ENCODE assay signal across 6 cellular contexts in genomic region chr19:570814-571126, GRCh38.
DNase-seq lines count a peak whose midpoint lies in the region; ATAC-seq and TF ChIP-seq lines count a peak whose summit lies in the region.
"Not testable (repeated sequence)": the region's sequence is repeated elsewhere in the genome, so short reads cannot be mapped to it uniquely, and the experiment has no call there.

No MANE protein-coding gene starts in this region.

- peaks cover 24 to 44% of the 10 kb centered on the region in 2 donors for H3K4me1 Mint-ChIP-seq in stimulated activated naive B cell treated with anti-CD40 and anti-IgM and Interleukin-4, amounts not matched to agents 10 μg/mL and 1 μg/mL and 100 μg/mL, for 72 hours

- not testable (repeated sequence) for ATAC-seq in RWPE2 (ENCODE audit: low read depth); stimulated activated naive B cell treated with anti-CD40 and anti-IgM and Interleukin-4, amounts not matched to agents 10 μg/mL and 1 μg/mL and 100 μg/mL, for 72 hours (replicated peaks)

- TF ChIP-seq CTCF in RWPE2 (IDR thresholded peaks at IDR 0.05; ENCODE audit: poor library complexity, severe bottlenecking); fibroblast of pulmonary artery (IDR thresholded peaks at IDR 0.05; ENCODE audit: low read length, missing control alignments): not testable (repeated sequence)

- H3K9ac ChIP-seq in ES-I3 (ENCODE audit: low read depth, low read length) (peak overlapping the region; percentile 68), mucosa of rectum (ENCODE audit: low read depth in 1 of 2, low read length in 2 of 2) (peak overlapping the region; percentile 61 to 87)
- H3K9ac ChIP-seq in adipocyte (ENCODE audit: low read length), result not testable (repeated sequence)

- H3K36me3 Mint-ChIP-seq in stimulated activated naive B cell treated with anti-CD40 and anti-IgM and Interleukin-4, amounts not matched to agents 10 μg/mL and 1 μg/mL and 100 μg/mL, for 72 hours, result peaks cover 9 to 17% of the 10 kb centered on the region in 2 donors

- not testable (repeated sequence) for H3K9me3 Mint-ChIP-seq in stimulated activated naive B cell treated with anti-CD40 and anti-IgM and Interleukin-4, amounts not matched to agents 10 μg/mL and 1 μg/mL and 100 μg/mL, for 72 hours

- not testable (repeated sequence) for H3K36me3 ChIP-seq in ES-I3 (ENCODE audit: insufficient read depth, low read length); RWPE2 (ENCODE audit: low read depth); adipocyte (ENCODE audit: control insufficient read depth, insufficient read depth, low read length, severe bottlenecking); mucosa of rectum (ENCODE audit: control insufficient read depth in 2 of 2, insufficient read depth in 2 of 2, low read length in 2 of 2)

- H3K9me3 ChIP-seq in ES-I3 (ENCODE audit: control insufficient read depth, insufficient read depth, low read length); RWPE2 (ENCODE audit: severe bottlenecking); adipocyte (ENCODE audit: control insufficient read depth, low read length); mucosa of rectum (ENCODE audit: control insufficient read depth in 2 of 2, low read length in 2 of 2): not testable (repeated sequence)

- not testable (repeated sequence) for DNase-seq in RWPE2 (ENCODE audit: low spot score); adipocyte (ENCODE audit: low read depth); stimulated activated naive B cell treated with anti-CD40 and anti-IgM and Interleukin-4, amounts not matched to agents 10 μg/mL and 1 μg/mL and 100 μg/mL, for 72 hours
- DNase-seq in fibroblast of pulmonary artery (ENCODE audit: low read depth), result peak; percentile 16

- H3K4me3 ChIP-seq in RWPE2 (ENCODE audit: severe bottlenecking), result peak overlapping the region; percentile 82
- peak overlapping the region; percentile 95 for H3K4me3 ChIP-seq in adipocyte (ENCODE audit: low read length)
- H3K4me3 ChIP-seq in fibroblast of pulmonary artery (replicated peaks; ENCODE audit: low read depth, low read length), result peak overlapping the region; percentile 60
- peak overlapping the region; percentile 62 to 82 for H3K4me3 ChIP-seq in mucosa of rectum (ENCODE audit: low read length in 2 of 2)

- H3K27me3 ChIP-seq in RWPE2 (ENCODE audit: insufficient read depth, poor library complexity, severe bottlenecking); adipocyte (replicated peaks; ENCODE audit: control insufficient read depth, insufficient read depth, low read length); mucosa of rectum (ENCODE audit: control insufficient read depth in 2 of 2, insufficient read depth in 2 of 2, low read length in 2 of 2): not testable (repeated sequence)

- H3K27ac ChIP-seq in RWPE2 (ENCODE audit: poor library complexity, severe bottlenecking) (peak overlapping the region; percentile 93), mucosa of rectum (ENCODE audit: low read depth in 2 of 2, low read length in 2 of 2) (peak overlapping the region; percentile 92)

- H3K4me1 ChIP-seq in ES-I3 (ENCODE audit: insufficient read depth, low read length); RWPE2 (ENCODE audit: insufficient read depth, poor library complexity, severe bottlenecking): not testable (repeated sequence)
- H3K4me1 ChIP-seq in adipocyte (ENCODE audit: control insufficient read depth, insufficient read depth, low read length), result peaks cover 24% of the 10 kb centered on the region
- H3K4me1 ChIP-seq in mucosa of rectum (ENCODE audit: control insufficient read depth in 2 of 2, insufficient read depth in 2 of 2, low read length in 2 of 2), result peaks cover 25 to 27% of the 10 kb centered on the region in 2 donors

- H3K27me3 Mint-ChIP-seq in stimulated activated naive B cell treated with anti-CD40 and anti-IgM and Interleukin-4, amounts not matched to agents 10 μg/mL and 1 μg/mL and 100 μg/mL, for 72 hours, result not testable (repeated sequence)

- H3K4me3 Mint-ChIP-seq in stimulated activated naive B cell treated with anti-CD40 and anti-IgM and Interleukin-4, amounts not matched to agents 10 μg/mL and 1 μg/mL and 100 μg/mL, for 72 hours, result peak overlapping the region; percentile 86 to 88

- peak overlapping the region; percentile 91 for H3K27ac Mint-ChIP-seq in stimulated activated naive B cell treated with anti-CD40 and anti-IgM and Interleukin-4, amounts not matched to agents 10 μg/mL and 1 μg/mL and 100 μg/mL, for 72 hours
